8 cellular contexts compared by ENCODE assay signal in genomic region chr1:234607091-234608025, GRCh38. TPM values are rescaled to one million over a fixed set of nuclear protein-coding genes. Genes with fewer than 3 reads are reported as not detected.
DNase-seq lines count a peak whose midpoint lies in the region; ATAC-seq and TF ChIP-seq lines count a peak whose summit lies in the region.

No MANE protein-coding gene starts in this region.

- H3K4me1 Mint-ChIP-seq in naive thymus-derived CD8-positive, alpha-beta T cell, result peaks cover 48 to 73% (median 65%) of the 10 kb centered on the region in 4 donors

- TF ChIP-seq CTCF in WI38 (IDR thresholded peaks at IDR 0.05; ENCODE audit: low read depth, low read length) (peak; percentile 28), epithelial cell of esophagus (IDR thresholded peaks at IDR 0.05; ENCODE audit: insufficient read depth, low read depth, low read length, missing control alignments) (no peak), GM20000 (IDR thresholded peaks at IDR 0.05; ENCODE audit: extremely low read depth, missing control alignments) (no peak)

- POLR2A ChIA-PET in naive thymus-derived CD8-positive, alpha-beta T cell (lab: Charles Lee), result interaction anchor here (0.9 to 1.6 kb wide), 3 partner anchors 9 to 357 kb away, joined by 3 to 11 read pairs (median 3); no protein-coding TSS in a partner anchor

- peaks cover 16 to 47% (median 27%) of the 10 kb centered on the region in 3 donors for H3K36me3 Mint-ChIP-seq in naive thymus-derived CD8-positive, alpha-beta T cell

- H3K27me3 Mint-ChIP-seq in naive thymus-derived CD8-positive, alpha-beta T cell, result peaks cover 0 to 1% (median 0%) of the 10 kb centered on the region in 5 donors

- peak overlapping the region; percentile 90 to 99 (median 92) for H3K4me3 Mint-ChIP-seq in naive thymus-derived CD8-positive, alpha-beta T cell

- H3K27ac Mint-ChIP-seq in naive thymus-derived CD8-positive, alpha-beta T cell, result peak overlapping the region; percentile 97 to 100 (median 98)

- peaks cover 0 to 4% (median 0%) of the 10 kb centered on the region in 9 donors for H3K9me3 Mint-ChIP-seq in naive thymus-derived CD8-positive, alpha-beta T cell

- ATAC-seq in naive thymus-derived CD8-positive, alpha-beta T cell, result no peak
- ATAC-seq in HG03139 (IDR thresholded peaks at IDR 0.05; ENCODE audit: unreplicated experiment), result no peak

- DNase-seq in DMS79 treated with DMSO at 0.1 percent for 48 hours (lab: John Stamatoyannopoulos, UW) (peak; percentile 48), DMS79 (lab: John Stamatoyannopoulos, UW) (no peak), NCI-H146 (lab: John Stamatoyannopoulos, UW) (peak; percentile 84), epithelial cell of esophagus (ENCODE audit: low read depth) (peak; percentile 39), GM20000 (ENCODE audit: low spot score) (no peak)
- DNase-seq in naive thymus-derived CD8-positive, alpha-beta T cell, result peak in 4 of 10 donors; percentile 12 to 49 (median 29)

- H3K4me3 ChIP-seq in WI38 (ENCODE audit: low read depth, low read length) (peak overlapping the region; percentile 69), epithelial cell of esophagus (ENCODE audit: low read length) (peak overlapping the region; percentile 92)

RNA-seq across cellular contexts. Expression of gene IRF2BP2, which starts 2.6 kb away (rescaled TPM):
- 100 to 1,000 TPM; 165 to 183 TPM for total RNA-seq in naive thymus-derived CD8-positive, alpha-beta T cell
- 10 to 100 TPM; 25.8 to 51.0 (median 30.4) TPM for polyA plus RNA-seq in naive thymus-derived CD8-positive, alpha-beta T cell

Comparison
In these comparisons a context has a peak if more than half of its experiments do, and no peak if none do; other contexts are left out.
1. DNase-seq: peak in DMS79 treated with DMSO at 0.1 percent for 48 hours (single experiment), NCI-H146 (single experiment) and epithelial cell of esophagus (single experiment); none in DMS79 (single experiment) and GM20000 (single experiment).